In genomic region chr14:89537911-89538310, GRCh38 we compare ENCODE assay signal across 20 cellular contexts.
DNase-seq lines count a peak whose midpoint lies in the region; ATAC-seq and TF ChIP-seq lines count a peak whose summit lies in the region.
"Had no signal": no experiment of that assay in that cellular context is flagged by ENCODE, and none has a peak within 500 bp of the region (broad histone marks: within the 10 kb centered on the region; RNA-seq: fewer than 3 reads in every experiment).

No MANE protein-coding gene starts in this region.

- H4K20me1 ChIP-seq in MM.1S (ENCODE audit: insufficient read depth, low read length): no peaks in the 10 kb centered on the region

- H3K27me3 ChIP-seq in MM.1S (replicated peaks; ENCODE audit: insufficient read depth, low read length): no peaks in the 10 kb centered on the region
- H3K27me3 ChIP-seq: right lobe of liver had no signal

- peak; percentile 39 for ATAC-seq in activated CD4-positive, alpha-beta T cell treated with anti-CD3 and anti-CD28 coated beads for 36 hours
- ATAC-seq: naive thymus-derived CD4-positive, alpha-beta T cell; right lobe of liver had no signal

- no peak overlapping the region for H3K4me3 Mint-ChIP-seq in activated CD4-positive, alpha-beta T cell treated with anti-CD3 and anti-CD28 coated beads for 36 hours
- H3K4me3 Mint-ChIP-seq in endothelial cell (ENCODE audit: unreplicated experiment) (no peak overlapping the region), type B pancreatic cell (no peak overlapping the region)
- H3K4me3 Mint-ChIP-seq: activated B cell treated with CpG ODN at 0.5 μM for 24 hours; activated T-cell treated with anti-CD3 and anti-CD28 coated beads, Interleukin-2, amount 50 U/mL, for 24 hours; CD4-positive, CD25-positive, alpha-beta regulatory T cell; naive thymus-derived CD4-positive, alpha-beta T cell had no signal

- H3K9me3 ChIP-seq in MM.1S (replicated peaks; ENCODE audit: insufficient read depth, low read length): no peaks in the 10 kb centered on the region
- H3K9me3 ChIP-seq: right lobe of liver had no signal

- no peak overlapping the region for H2AFZ ChIP-seq in MM.1S (ENCODE audit: low read length)
- H2AFZ ChIP-seq: parathyroid adenoma had no signal

- no peaks in the 10 kb centered on the region for H3K36me3 ChIP-seq in MM.1S (replicated peaks; ENCODE audit: insufficient read depth, low read length)
- H3K36me3 ChIP-seq: right lobe of liver had no signal

- no peaks in the 10 kb centered on the region for H3K9me2 ChIP-seq in MM.1S (replicated peaks; ENCODE audit: insufficient read depth, low read length)

- no peak for DNase-seq in activated CD4-positive, alpha-beta T cell treated with anti-CD3 and anti-CD28 coated beads for 36 hours
- no peak for DNase-seq in activated CD4-positive, alpha-beta T cell treated with anti-CD3 and anti-CD28 coated beads, Interleukin-2, amount 50 U/mL, for 48 hours
- peak; percentile 11 for DNase-seq in NCI-H1436 (lab: John Stamatoyannopoulos, UW)
- DNase-seq in endothelial cell (ENCODE audit: low spot score): no peak
- no peak for DNase-seq in type B pancreatic cell (ENCODE audit: extremely low spot score, unreplicated experiment)
- no peak for DNase-seq in SW480 (ENCODE audit: low spot score)
- DNase-seq in MM.1S: no peak
- no peak for DNase-seq in D341Med (ENCODE audit: low spot score)
- DNase-seq: activated B cell treated with CpG ODN at 0.5 μM for 24 hours; activated naive CD4-positive, alpha-beta T cell treated with Interleukin-2 at 50 U/mL for 16 hours; activated T-cell treated with anti-CD3 and anti-CD28 coated beads, Interleukin-2, amount 50 U/mL, for 24 hours; amygdala; CD4-positive, CD25-positive, alpha-beta regulatory T cell; dermis blood vessel endothelial cell; naive thymus-derived CD4-positive, alpha-beta T cell; NCI-H1694; right lobe of liver; stimulated activated CD4-positive, alpha-beta T cell treated with anti-CD3 and anti-CD28 coated beads, Interleukin-15, amount 100 ng/mL, for 24 hours; T-helper 9 cell had no signal

- H3K79me2 ChIP-seq in MM.1S (ENCODE audit: low read length): no peaks in the 10 kb centered on the region

- intact Hi-C loops in activated CD4-positive, alpha-beta T cell treated with anti-CD3 and anti-CD28 coated beads for 36 hours (cut with DNase I, micrococcal nuclease): no loop called here

- no peak overlapping the region for H3K27ac ChIP-seq in MM.1S (ENCODE audit: low read length)
- H3K27ac ChIP-seq: parathyroid adenoma, right lobe of liver had no signal

- H3K4me1 ChIP-seq in MM.1S (ENCODE audit: low read length): no peaks in the 10 kb centered on the region
- H3K4me1 ChIP-seq: right lobe of liver had no signal

- peaks cover 30% of the 10 kb centered on the region for H3K36me3 Mint-ChIP-seq in activated CD4-positive, alpha-beta T cell treated with anti-CD3 and anti-CD28 coated beads for 36 hours (ENCODE audit: low read depth)
- H3K36me3 Mint-ChIP-seq in endothelial cell (ENCODE audit: low read depth, unreplicated experiment) (peaks cover 5% of the 10 kb centered on the region), type B pancreatic cell (peaks cover 5% of the 10 kb centered on the region)

- no peak overlapping the region for H3K27ac Mint-ChIP-seq in activated CD4-positive, alpha-beta T cell treated with anti-CD3 and anti-CD28 coated beads for 36 hours
- H3K27ac Mint-ChIP-seq in endothelial cell (ENCODE audit: unreplicated experiment) (no peak overlapping the region), type B pancreatic cell (no peak overlapping the region)
- H3K27ac Mint-ChIP-seq: activated B cell treated with CpG ODN at 0.5 μM for 24 hours; activated T-cell treated with anti-CD3 and anti-CD28 coated beads, Interleukin-2, amount 50 U/mL, for 24 hours had no signal

- no peak overlapping the region for H3K4me2 ChIP-seq in MM.1S (ENCODE audit: low read depth, low read length)

- POLR2A ChIA-PET in activated CD4-positive, alpha-beta T cell treated with anti-CD3 and anti-CD28 coated beads for 36 hours (lab: Charles Lee): no interaction called here

- H3K9ac ChIP-seq in MM.1S (ENCODE audit: low read length): no peak overlapping the region
- H3K9ac ChIP-seq: parathyroid adenoma had no signal

- peaks cover 49% of the 10 kb centered on the region for H3K4me1 Mint-ChIP-seq in activated CD4-positive, alpha-beta T cell treated with anti-CD3 and anti-CD28 coated beads for 36 hours
- H3K4me1 Mint-ChIP-seq in endothelial cell (ENCODE audit: unreplicated experiment) (peaks cover 26% of the 10 kb centered on the region), type B pancreatic cell (ENCODE audit: unreplicated experiment) (peaks cover 28% of the 10 kb centered on the region)

- no peaks in the 10 kb centered on the region for H3K27me3 Mint-ChIP-seq in activated CD4-positive, alpha-beta T cell treated with anti-CD3 and anti-CD28 coated beads for 36 hours
- H3K27me3 Mint-ChIP-seq in endothelial cell (ENCODE audit: unreplicated experiment) (peaks cover 2% of the 10 kb centered on the region), type B pancreatic cell (peaks cover 3% of the 10 kb centered on the region)
- H3K27me3 Mint-ChIP-seq: activated B cell treated with CpG ODN at 0.5 μM for 24 hours; activated T-cell treated with anti-CD3 and anti-CD28 coated beads, Interleukin-2, amount 50 U/mL, for 24 hours; CD4-positive, CD25-positive, alpha-beta regulatory T cell; naive thymus-derived CD4-positive, alpha-beta T cell had no signal

- peaks cover 2% of the 10 kb centered on the region for H3K9me3 Mint-ChIP-seq in activated CD4-positive, alpha-beta T cell treated with anti-CD3 and anti-CD28 coated beads for 36 hours (ENCODE audit: low read depth)
- H3K9me3 Mint-ChIP-seq in endothelial cell (ENCODE audit: unreplicated experiment) (no peaks in the 10 kb centered on the region), type B pancreatic cell (no peaks in the 10 kb centered on the region)
- H3K9me3 Mint-ChIP-seq: activated B cell treated with CpG ODN at 0.5 μM for 24 hours; activated T-cell treated with anti-CD3 and anti-CD28 coated beads, Interleukin-2, amount 50 U/mL, for 24 hours; naive thymus-derived CD4-positive, alpha-beta T cell had no signal

- H3F3A ChIP-seq in MM.1S (ENCODE audit: insufficient read depth, low read length): no peaks in the 10 kb centered on the region

- peak; percentile 50 for TF ChIP-seq CTCF in endothelial cell (IDR thresholded peaks at IDR 0.05; ENCODE audit: unreplicated experiment)
- TF ChIP-seq CTCF in type B pancreatic cell (conservative IDR thresholded peaks at IDR 0.05): peak; percentile 52
- TF ChIP-seq CTCF in MM.1S (IDR thresholded peaks at IDR 0.05; ENCODE audit: low read length): no peak

- CTCF ChIA-PET in activated CD4-positive, alpha-beta T cell treated with anti-CD3 and anti-CD28 coated beads for 36 hours (lab: Charles Lee): no interaction called here

- H3K4me3 ChIP-seq in MM.1S (ENCODE audit: low read length): no peak overlapping the region
- H3K4me3 ChIP-seq: right lobe of liver had no signal
